Comparison of ENCODE assay signal across 10 cellular contexts in the genomic region with DNA sequence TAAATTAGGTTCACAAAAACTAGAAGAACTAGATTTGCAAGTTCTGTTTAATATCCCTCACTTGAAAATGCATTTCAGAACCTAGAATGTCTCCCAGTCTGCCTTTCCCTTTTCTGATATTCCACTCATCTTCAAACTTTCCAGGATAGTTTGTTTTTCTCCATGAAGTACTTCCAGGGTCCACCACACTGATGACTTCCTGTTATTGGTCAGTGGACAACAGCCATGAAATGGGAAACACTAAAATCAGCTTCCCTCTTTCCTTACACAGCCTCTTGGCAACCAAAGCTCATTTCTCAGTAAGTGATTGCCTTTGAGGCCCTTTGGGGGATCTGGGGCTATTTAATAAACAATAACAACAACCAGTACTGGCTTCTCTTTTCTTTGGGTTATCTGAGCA.
DNase-seq lines count a peak whose midpoint lies in the region; ATAC-seq and TF ChIP-seq lines count a peak whose summit lies in the region.
"Had no signal": no experiment of that assay in that cellular context is flagged by ENCODE, and none has a peak within 500 bp of the region (broad histone marks: within the 10 kb centered on the region; RNA-seq: fewer than 3 reads in every experiment).

No MANE protein-coding gene starts in this region.

- intact Hi-C loops in Calu3 (cut with micrococcal nuclease; ENCODE audit: unreplicated experiment): loop anchor here (10.0 kb wide), 1 partner anchor 92 kb away; no protein-coding TSS in a partner anchor

- H3K36me3 ChIP-seq in HUES6 (ENCODE audit: control insufficient read depth, insufficient read depth, low read length) (no peaks in the 10 kb centered on the region), neural progenitor cell (no peaks in the 10 kb centered on the region)
- H3K36me3 ChIP-seq: breast epithelium had no signal

- peaks cover 97% of the 10 kb centered on the region for H3K79me2 ChIP-seq in neural progenitor cell (ENCODE audit: low read depth)

- H3K9me3 Mint-ChIP-seq in Calu3 (ENCODE audit: low read depth, unreplicated experiment) (no peaks in the 10 kb centered on the region), neural progenitor cell (no peaks in the 10 kb centered on the region)
- no peaks in the 10 kb centered on the region for H3K9me3 Mint-ChIP-seq in activated naive CD8-positive, alpha-beta T cell treated with anti-CD3 and anti-CD28 coated beads, Interleukin-2, amount 50 U/mL, for 24 hours

- no TSS peak for BruUV-seq in Calu3 (replicated peaks; lab: Mats Ljungman, UMichigan)

- H2AFZ ChIP-seq in neural progenitor cell (replicated peaks): no peak overlapping the region

- H3K4me1 Mint-ChIP-seq in Calu3 (ENCODE audit: low read depth, unreplicated experiment) (peaks cover 58% of the 10 kb centered on the region), neural progenitor cell (peaks cover 52% of the 10 kb centered on the region)
- peaks cover 88% of the 10 kb centered on the region for H3K4me1 Mint-ChIP-seq in activated naive CD8-positive, alpha-beta T cell treated with anti-CD3 and anti-CD28 coated beads, Interleukin-2, amount 50 U/mL, for 24 hours

- no peak overlapping the region for H3K4me3 Mint-ChIP-seq in Calu3 (ENCODE audit: low read depth, unreplicated experiment)
- H3K4me3 Mint-ChIP-seq in activated naive CD8-positive, alpha-beta T cell treated with anti-CD3 and anti-CD28 coated beads, Interleukin-2, amount 50 U/mL, for 24 hours: peak overlapping the region; percentile 18
- H3K4me3 Mint-ChIP-seq in neural progenitor cell: no peak overlapping the region

- no peaks in the 10 kb centered on the region for H3K27me3 ChIP-seq in HUES6 (ENCODE audit: control insufficient read depth, insufficient read depth, low read length)
- H3K27me3 ChIP-seq in neural progenitor cell: no peaks in the 10 kb centered on the region
- H3K27me3 ChIP-seq: breast epithelium had no signal

- peaks cover 80% of the 10 kb centered on the region for H4K20me1 ChIP-seq in neural progenitor cell (ENCODE audit: low read depth)

- H3K27ac ChIP-seq in HUES6 (ENCODE audit: low read depth, low read length) (peak overlapping the region; percentile 98), neural progenitor cell (peak overlapping the region; percentile 77)

- H3K4me2 ChIP-seq in neural progenitor cell: peak overlapping the region; percentile 16

- DNase-seq in Calu3: no peak
- DNase-seq in activated naive CD8-positive, alpha-beta T cell treated with anti-CD3 and anti-CD28 coated beads, Interleukin-2, amount 50 U/mL, for 24 hours: no peak
- no peak for DNase-seq in neural progenitor cell (ENCODE audit: low spot score)
- DNase-seq in Ammon's horn (ENCODE audit: low spot score): no peak
- no peak for DNase-seq in effector CD4-positive, alpha-beta T cell
- DNase-seq in GM19240 (ENCODE audit: insufficient read length, low spot score): no peak
- DNase-seq: IMR-90 had no signal

- no peak overlapping the region for H3K4me3 ChIP-seq in HUES6 (ENCODE audit: low read depth, low read length)
- H3K4me3 ChIP-seq in neural progenitor cell: no peak overlapping the region
- H3K4me3 ChIP-seq: breast epithelium had no signal

- H3F3A ChIP-seq in neural progenitor cell (ENCODE audit: low read depth): peaks cover 76% of the 10 kb centered on the region

- H3K27ac Mint-ChIP-seq in Calu3 (ENCODE audit: unreplicated experiment) (peak overlapping the region; percentile 88), neural progenitor cell (no peak overlapping the region)
- H3K27ac Mint-ChIP-seq in activated naive CD8-positive, alpha-beta T cell treated with anti-CD3 and anti-CD28 coated beads, Interleukin-2, amount 50 U/mL, for 24 hours: peak overlapping the region; percentile 86

- ATAC-seq in activated naive CD8-positive, alpha-beta T cell treated with anti-CD3 and anti-CD28 coated beads, Interleukin-2, amount 50 U/mL, for 24 hours: no peak
- ATAC-seq in GM21786 (IDR thresholded peaks at IDR 0.05; ENCODE audit: unreplicated experiment): no peak

- no peaks in the 10 kb centered on the region for H3K9me3 ChIP-seq in HUES6 (ENCODE audit: control insufficient read depth, insufficient read depth, low read depth, low read length)
- H3K9me3 ChIP-seq in neural progenitor cell (ENCODE audit: low read depth): no peaks in the 10 kb centered on the region
- H3K9me3 ChIP-seq: breast epithelium had no signal

- H3K27me3 Mint-ChIP-seq in Calu3 (ENCODE audit: unreplicated experiment) (no peaks in the 10 kb centered on the region), neural progenitor cell (ENCODE audit: insufficient read depth, low read depth) (peaks cover 3% of the 10 kb centered on the region)
- no peaks in the 10 kb centered on the region for H3K27me3 Mint-ChIP-seq in activated naive CD8-positive, alpha-beta T cell treated with anti-CD3 and anti-CD28 coated beads, Interleukin-2, amount 50 U/mL, for 24 hours

- CTCF ChIA-PET in Calu3 (lab: Charles Lee): interaction anchor here (1.0 to 1.7 kb wide), 4 partner anchors 10 to 60 kb away, joined by 3 to 9 read pairs (median 4); no protein-coding TSS in a partner anchor

- H3K9ac ChIP-seq in HUES6 (ENCODE audit: low read length): peak overlapping the region; percentile 14
- H3K9ac ChIP-seq in neural progenitor cell: no peak overlapping the region

- H3K4me1 ChIP-seq in HUES6 (ENCODE audit: control insufficient read depth, insufficient read depth, low read length) (peaks cover 81% of the 10 kb centered on the region), neural progenitor cell (peaks cover 74% of the 10 kb centered on the region)

- H3K36me3 Mint-ChIP-seq in Calu3 (ENCODE audit: insufficient read depth, unreplicated experiment) (peaks cover 17% of the 10 kb centered on the region), neural progenitor cell (no peaks in the 10 kb centered on the region)
- H3K36me3 Mint-ChIP-seq in activated naive CD8-positive, alpha-beta T cell treated with anti-CD3 and anti-CD28 coated beads, Interleukin-2, amount 50 U/mL, for 24 hours (ENCODE audit: low read depth): no peaks in the 10 kb centered on the region

- TF ChIP-seq CTCF in Calu3 (IDR thresholded peaks at IDR 0.05; ENCODE audit: unreplicated experiment): no peak
- TF ChIP-seq CTCF in neural progenitor cell (IDR thresholded peaks at IDR 0.05): no peak
